9 cellular contexts compared by ENCODE assay signal in genomic region chr2:25274868-25275574, GRCh38.
DNase-seq lines count a peak whose midpoint lies in the region; ATAC-seq and TF ChIP-seq lines count a peak whose summit lies in the region.
"Had no signal": no experiment of that assay in that cellular context is flagged by ENCODE, and none has a peak within 500 bp of the region (broad histone marks: within the 10 kb centered on the region; RNA-seq: fewer than 3 reads in every experiment).

No MANE protein-coding gene starts in this region.

- peaks cover 52% of the 10 kb centered on the region for H3K4me1 Mint-ChIP-seq in activated naive CD8-positive, alpha-beta T cell treated with anti-CD3 and anti-CD28 coated beads, Interleukin-2, amount 10 ng/mL, durations not matched to agents 7 days and 5 days
- H3K4me1 Mint-ChIP-seq in mesothelial cell of epicardium (peaks cover 26% of the 10 kb centered on the region), GM23338 (peaks cover 57% of the 10 kb centered on the region)

- H3K4me3 ChIP-seq in upper lobe of left lung, result no peak overlapping the region
- no peak overlapping the region for H3K4me3 ChIP-seq in GM23338

- POLR2A ChIA-PET in activated naive CD8-positive, alpha-beta T cell treated with anti-CD3 and anti-CD28 coated beads, Interleukin-2, amount 10 ng/mL, durations not matched to agents 7 days and 5 days (lab: Charles Lee), result interaction anchor here (1.4 to 6.0 kb wide), 7 partner anchors 11 to 39 kb away, joined by 3 to 107 read pairs (median 27); no protein-coding TSS in a partner anchor

- H3K79me2 ChIP-seq in GM23338 (replicated peaks; ENCODE audit: insufficient read depth), result no peaks in the 10 kb centered on the region

- no peaks in the 10 kb centered on the region for H3K9me3 ChIP-seq in upper lobe of left lung

- H3K4me1 ChIP-seq in upper lobe of left lung (peaks cover 55 to 70% (median 62%) of the 10 kb centered on the region in 4 donors), GM23338 (ENCODE audit: insufficient read depth) (peaks cover 34% of the 10 kb centered on the region)

- ATAC-seq in activated naive CD8-positive, alpha-beta T cell treated with anti-CD3 and anti-CD28 coated beads, Interleukin-2, amount 10 ng/mL, durations not matched to agents 7 days and 5 days (ENCODE audit: low read depth), result peak; percentile 7
- ATAC-seq in upper lobe of left lung (ENCODE audit: low FRiP score in 2 of 2) (peak; percentile 36 to 38), HG03442 (IDR thresholded peaks at IDR 0.05; ENCODE audit: unreplicated experiment) (no peak), HG02938 (IDR thresholded peaks at IDR 0.05; ENCODE audit: unreplicated experiment) (no peak), GM23338 (no peak)

- no peaks in the 10 kb centered on the region for H3K9me2 ChIP-seq in GM23338 (ENCODE audit: insufficient read depth)

- WGBS in upper lobe of left lung, 2 donors, result 72 to 100% methylated on average over 2 to 19 of the region's 27 CpGs

- no peak for TF ChIP-seq POLR2A in upper lobe of left lung (IDR thresholded peaks at IDR 0.05)

- no peaks in the 10 kb centered on the region for H3K9me3 Mint-ChIP-seq in activated naive CD8-positive, alpha-beta T cell treated with anti-CD3 and anti-CD28 coated beads, Interleukin-2, amount 10 ng/mL, durations not matched to agents 7 days and 5 days
- H3K9me3 Mint-ChIP-seq in mesothelial cell of epicardium, result no peaks in the 10 kb centered on the region
- no peaks in the 10 kb centered on the region; the same call in 2 of the 3 replicates for H3K9me3 Mint-ChIP-seq in GM23338

- H3K4me2 ChIP-seq in GM23338, result no peak overlapping the region

- H3K27ac ChIP-seq in upper lobe of left lung (peak overlapping the region; percentile 39 to 87 (median 76)), GM23338 (ENCODE audit: low read depth) (no peak overlapping the region)

- H3K4me3 Mint-ChIP-seq in activated naive CD8-positive, alpha-beta T cell treated with anti-CD3 and anti-CD28 coated beads, Interleukin-2, amount 10 ng/mL, durations not matched to agents 7 days and 5 days, result peak overlapping the region; percentile 33
- no peak overlapping the region for H3K4me3 Mint-ChIP-seq in mesothelial cell of epicardium
- no peak overlapping the region; the same call in 2 of the 3 replicates for H3K4me3 Mint-ChIP-seq in GM23338

- DNase-seq in SIG-M5 treated with dmso at 0.1 percent for 504 hours (lab: John Stamatoyannopoulos, UW; ENCODE audit: unreplicated experiment), result peak; percentile 6
- no peak for DNase-seq in SIG-M5 (lab: John Stamatoyannopoulos, UW)
- peak; percentile 57 for DNase-seq in activated naive CD8-positive, alpha-beta T cell treated with anti-CD3 and anti-CD28 coated beads, Interleukin-2, amount 10 ng/mL, durations not matched to agents 7 days and 5 days
- no peak for DNase-seq in mesothelial cell of epicardium (ENCODE audit: low spot score in 2 of 2, unreplicated experiment in 2 of 2)
- DNase-seq in upper lobe of left lung, result peak in 1 of 2 donors; percentile 41
- DNase-seq in GM23338 (ENCODE audit: low spot score), result no peak
- DNase-seq: 8988T had no signal

- peaks cover 0 to 8% (median 0%) of the 10 kb centered on the region in 4 donors for H3K36me3 ChIP-seq in upper lobe of left lung
- H3K36me3 ChIP-seq in GM23338 (ENCODE audit: insufficient read depth), result no peaks in the 10 kb centered on the region; the same call in 1 of the 2 replicates

- no peaks in the 10 kb centered on the region for H3K27me3 ChIP-seq in upper lobe of left lung
- no peaks in the 10 kb centered on the region for H3K27me3 ChIP-seq in GM23338 (ENCODE audit: insufficient read depth)

- H3F3A ChIP-seq in GM23338 (replicated peaks; ENCODE audit: low read depth), result 0 out of 2 replicates have a peak, but pooled peaks cover 6% of the 10 kb centered on the region

- H3K27ac Mint-ChIP-seq in activated naive CD8-positive, alpha-beta T cell treated with anti-CD3 and anti-CD28 coated beads, Interleukin-2, amount 10 ng/mL, durations not matched to agents 7 days and 5 days, result peak overlapping the region; percentile 94
- H3K27ac Mint-ChIP-seq in mesothelial cell of epicardium, result peak overlapping the region; percentile 71
- no peak overlapping the region for H3K27ac Mint-ChIP-seq in GM23338

- H2AFZ ChIP-seq in GM23338, result no peak overlapping the region

- TF ChIP-seq EP300 in upper lobe of left lung (IDR thresholded peaks at IDR 0.05), result no peak

- no peak for TF ChIP-seq CTCF in mesothelial cell of epicardium (IDR thresholded peaks at IDR 0.05; ENCODE audit: unreplicated experiment)
- no peak for TF ChIP-seq CTCF in upper lobe of left lung (IDR thresholded peaks at IDR 0.05)
- no peak for TF ChIP-seq CTCF in GM23338 (conservative IDR thresholded peaks at IDR 0.05; ENCODE audit: low read depth in 2 of 2)

- no peaks in the 10 kb centered on the region for H3K27me3 Mint-ChIP-seq in activated naive CD8-positive, alpha-beta T cell treated with anti-CD3 and anti-CD28 coated beads, Interleukin-2, amount 10 ng/mL, durations not matched to agents 7 days and 5 days
- no peaks in the 10 kb centered on the region for H3K27me3 Mint-ChIP-seq in mesothelial cell of epicardium (ENCODE audit: low read depth)
- peaks cover 20% of the 10 kb centered on the region for H3K27me3 Mint-ChIP-seq in GM23338 (ENCODE audit: insufficient read depth, low read depth, poor library complexity)

- H4K20me1 ChIP-seq in GM23338 (replicated peaks; ENCODE audit: insufficient read depth), result no peaks in the 10 kb centered on the region

- peaks cover 13% of the 10 kb centered on the region for H3K36me3 Mint-ChIP-seq in activated naive CD8-positive, alpha-beta T cell treated with anti-CD3 and anti-CD28 coated beads, Interleukin-2, amount 10 ng/mL, durations not matched to agents 7 days and 5 days
- H3K36me3 Mint-ChIP-seq in mesothelial cell of epicardium (peaks cover 35% of the 10 kb centered on the region), GM23338 (ENCODE audit: low read depth) (peaks cover 4% of the 10 kb centered on the region; the same call in 2 of the 3 replicates)

TF ChIP-seq in GM23338, 12 proteins besides CTCF, POLR2A, EP300 and RAD21 (continues in another document):
- no peak for TF ChIP-seq CREB1 (CRISPR knock-in tag; IDR thresholded peaks at IDR 0.05; ENCODE audit: low read depth)
- TF ChIP-seq, protein P1, sequence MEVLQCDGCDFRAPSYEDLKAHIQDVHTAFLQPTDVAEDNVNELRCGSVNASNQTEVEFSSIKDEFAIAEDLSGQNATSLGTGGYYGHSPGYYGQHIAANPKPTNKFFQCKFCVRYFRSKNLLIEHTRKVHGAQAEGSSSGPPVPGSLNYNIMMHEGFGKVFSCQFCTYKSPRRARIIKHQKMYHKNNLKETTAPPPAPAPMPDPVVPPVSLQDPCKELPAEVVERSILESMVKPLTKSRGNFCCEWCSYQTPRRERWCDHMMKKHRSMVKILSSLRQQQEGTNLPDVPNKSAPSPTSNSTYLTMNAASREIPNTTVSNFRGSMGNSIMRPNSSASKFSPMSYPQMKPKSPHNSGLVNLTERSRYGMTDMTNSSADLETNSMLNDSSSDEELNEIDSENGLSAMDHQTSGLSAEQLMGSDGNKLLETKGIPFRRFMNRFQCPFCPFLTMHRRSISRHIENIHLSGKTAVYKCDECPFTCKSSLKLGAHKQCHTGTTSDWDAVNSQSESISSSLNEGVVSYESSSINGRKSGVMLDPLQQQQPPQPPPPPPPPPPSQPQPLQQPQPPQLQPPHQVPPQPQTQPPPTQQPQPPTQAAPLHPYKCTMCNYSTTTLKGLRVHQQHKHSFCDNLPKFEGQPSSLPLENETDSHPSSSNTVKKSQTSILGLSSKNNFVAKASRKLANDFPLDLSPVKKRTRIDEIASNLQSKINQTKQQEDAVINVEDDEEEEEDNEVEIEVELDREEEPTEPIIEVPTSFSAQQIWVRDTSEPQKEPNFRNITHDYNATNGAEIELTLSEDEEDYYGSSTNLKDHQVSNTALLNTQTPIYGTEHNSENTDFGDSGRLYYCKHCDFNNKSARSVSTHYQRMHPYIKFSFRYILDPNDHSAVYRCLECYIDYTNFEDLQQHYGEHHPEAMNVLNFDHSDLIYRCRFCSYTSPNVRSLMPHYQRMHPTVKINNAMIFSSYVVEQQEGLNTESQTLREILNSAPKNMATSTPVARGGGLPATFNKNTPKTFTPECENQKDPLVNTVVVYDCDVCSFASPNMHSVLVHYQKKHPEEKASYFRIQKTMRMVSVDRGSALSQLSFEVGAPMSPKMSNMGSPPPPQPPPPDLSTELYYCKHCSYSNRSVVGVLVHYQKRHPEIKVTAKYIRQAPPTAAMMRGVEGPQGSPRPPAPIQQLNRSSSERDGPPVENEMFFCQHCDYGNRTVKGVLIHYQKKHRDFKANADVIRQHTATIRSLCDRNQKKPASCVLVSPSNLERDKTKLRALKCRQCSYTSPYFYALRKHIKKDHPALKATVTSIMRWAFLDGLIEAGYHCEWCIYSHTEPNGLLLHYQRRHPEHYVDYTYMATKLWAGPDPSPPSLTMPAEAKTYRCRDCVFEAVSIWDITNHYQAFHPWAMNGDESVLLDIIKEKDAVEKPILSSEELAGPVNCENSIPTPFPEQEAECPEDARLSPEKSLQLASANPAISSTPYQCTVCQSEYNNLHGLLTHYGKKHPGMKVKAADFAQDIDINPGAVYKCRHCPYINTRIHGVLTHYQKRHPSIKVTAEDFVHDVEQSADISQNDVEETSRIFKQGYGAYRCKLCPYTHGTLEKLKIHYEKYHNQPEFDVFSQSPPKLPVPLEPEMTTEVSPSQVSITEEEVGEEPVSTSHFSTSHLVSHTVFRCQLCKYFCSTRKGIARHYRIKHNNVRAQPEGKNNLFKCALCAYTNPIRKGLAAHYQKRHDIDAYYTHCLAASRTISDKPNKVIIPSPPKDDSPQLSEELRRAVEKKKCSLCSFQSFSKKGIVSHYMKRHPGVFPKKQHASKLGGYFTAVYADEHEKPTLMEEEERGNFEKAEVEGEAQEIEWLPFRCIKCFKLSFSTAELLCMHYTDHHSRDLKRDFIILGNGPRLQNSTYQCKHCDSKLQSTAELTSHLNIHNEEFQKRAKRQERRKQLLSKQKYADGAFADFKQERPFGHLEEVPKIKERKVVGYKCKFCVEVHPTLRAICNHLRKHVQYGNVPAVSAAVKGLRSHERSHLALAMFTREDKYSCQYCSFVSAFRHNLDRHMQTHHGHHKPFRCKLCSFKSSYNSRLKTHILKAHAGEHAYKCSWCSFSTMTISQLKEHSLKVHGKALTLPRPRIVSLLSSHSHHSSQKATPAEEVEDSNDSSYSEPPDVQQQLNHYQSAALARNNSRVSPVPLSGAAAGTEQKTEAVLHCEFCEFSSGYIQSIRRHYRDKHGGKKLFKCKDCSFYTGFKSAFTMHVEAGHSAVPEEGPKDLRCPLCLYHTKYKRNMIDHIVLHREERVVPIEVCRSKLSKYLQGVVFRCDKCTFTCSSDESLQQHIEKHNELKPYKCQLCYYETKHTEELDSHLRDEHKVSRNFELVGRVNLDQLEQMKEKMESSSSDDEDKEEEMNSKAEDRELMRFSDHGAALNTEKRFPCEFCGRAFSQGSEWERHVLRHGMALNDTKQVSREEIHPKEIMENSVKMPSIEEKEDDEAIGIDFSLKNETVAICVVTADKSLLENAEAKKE (CRISPR knock-in tag; IDR thresholded peaks at IDR 0.05), result no peak

Comparison
In these comparisons a context has a peak if more than half of its experiments do, and no peak if none do; other contexts are left out.
1. DNase-seq: peak in SIG-M5 treated with dmso at 0.1 percent for 504 hours (single experiment) and activated naive CD8-positive, alpha-beta T cell treated with anti-CD3 and anti-CD28 coated beads, Interleukin-2, amount 10 ng/mL, durations not matched to agents 7 days and 5 days (single experiment); none in SIG-M5 (single experiment), mesothelial cell of epicardium (0 of 2) and GM23338 (single experiment).
2. ATAC-seq: peak in activated naive CD8-positive, alpha-beta T cell treated with anti-CD3 and anti-CD28 coated beads, Interleukin-2, amount 10 ng/mL, durations not matched to agents 7 days and 5 days (single experiment) and upper lobe of left lung (2 of 2); none in HG03442 (single experiment), HG02938 (single experiment) and GM23338 (single experiment).